In genomic region chr4:159368320-159368719, GRCh38 we compare ENCODE assay signal across 19 cellular contexts.
A peak's percentile ranks its signal among the peaks of the same experiment; 100 is the strongest.
DNase-seq lines count a peak whose midpoint lies in the region; ATAC-seq and TF ChIP-seq lines count a peak whose summit lies in the region.
"Had no signal": no experiment of that assay in that cellular context is flagged by ENCODE, and none has a peak within 500 bp of the region (broad histone marks: within the 10 kb centered on the region; RNA-seq: fewer than 3 reads in every experiment).

No MANE protein-coding gene starts in this region.

- DNase-seq in EL (peak; percentile 60), HT1080 (ENCODE audit: low read depth) (peak; percentile 41), SJSA1 (ENCODE audit: low read depth in 1 of 2, low spot score in 2 of 2) (no peak), kidney tubule cell (ENCODE audit: low spot score) (peak; percentile 50), mesothelial cell of epicardium (ENCODE audit: low spot score in 2 of 2, unreplicated experiment in 2 of 2) (no peak), MV-4-11 (lab: John Stamatoyannopoulos, UW) (no peak)
- no peak for DNase-seq in activated CD4-positive, alpha-beta T cell treated with anti-CD3 and anti-CD28 coated beads, Interleukin-2, amount 10 ng/mL, durations not matched to agents 7 days and 5 days
- DNase-seq: CD8-positive, alpha-beta memory T cell; DMS79 treated with DMSO at 0.1 percent for 48 hours; NCI-H1092 treated with DMSO at 0.1 percent for 48 hours; NCI-H2081 treated with DMSO at 0.1 percent for 48 hours; NCI-H524 treated with DMSO at 0.1 percent for 48 hours; SIG-M5 had no signal

- TF ChIP-seq CTCF in mesothelial cell of epicardium (IDR thresholded peaks at IDR 0.05; ENCODE audit: unreplicated experiment): no peak

- H3K9me3 ChIP-seq in SJSA1 (replicated peaks): no peaks in the 10 kb centered on the region
- H3K9me3 ChIP-seq: HAP-1 had no signal

- no peak overlapping the region for H3K4me3 Mint-ChIP-seq in mesothelial cell of epicardium
- H3K4me3 Mint-ChIP-seq in activated CD4-positive, alpha-beta T cell treated with anti-CD3 and anti-CD28 coated beads, Interleukin-2, amount 10 ng/mL, durations not matched to agents 7 days and 5 days: no peak overlapping the region
- H3K4me3 Mint-ChIP-seq: CD8-positive, alpha-beta memory T cell; T-helper 1 cell treated with Interleukin-12 subunit alpha and Interleukin-12 subunit beta and Interleukin-4 antibody, amounts not matched to agents 30 μg/mL and 1 μg/mL, for 36 hours had no signal

- H3K36me3 Mint-ChIP-seq in mesothelial cell of epicardium: peaks cover under 1% of the 10 kb centered on the region
- peaks cover under 1% of the 10 kb centered on the region for H3K36me3 Mint-ChIP-seq in activated CD4-positive, alpha-beta T cell treated with anti-CD3 and anti-CD28 coated beads, Interleukin-2, amount 10 ng/mL, durations not matched to agents 7 days and 5 days (ENCODE audit: low read depth)
- H3K36me3 Mint-ChIP-seq: CD8-positive, alpha-beta memory T cell had no signal

- CTCF ChIA-PET in activated CD4-positive, alpha-beta T cell treated with anti-CD3 and anti-CD28 coated beads, Interleukin-2, amount 10 ng/mL, durations not matched to agents 7 days and 5 days (lab: Charles Lee): interaction anchor here (1.7 kb wide), 1 partner anchor 10 kb away, joined by 4 read pairs; no protein-coding TSS in a partner anchor

- H3K27ac ChIP-seq in SJSA1: peak overlapping the region; percentile 79
- H3K27ac ChIP-seq: HL-60 had no signal

- no peak overlapping the region for H3K4me3 ChIP-seq in SJSA1
- H3K4me3 ChIP-seq: HAP-1, K562 had no signal

- H3K9me3 Mint-ChIP-seq in mesothelial cell of epicardium: peaks cover 23% of the 10 kb centered on the region
- no peaks in the 10 kb centered on the region for H3K9me3 Mint-ChIP-seq in activated CD4-positive, alpha-beta T cell treated with anti-CD3 and anti-CD28 coated beads, Interleukin-2, amount 10 ng/mL, durations not matched to agents 7 days and 5 days
- H3K9me3 Mint-ChIP-seq: T-helper 1 cell treated with Interleukin-12 subunit alpha and Interleukin-12 subunit beta and Interleukin-4 antibody, amounts not matched to agents 30 μg/mL and 1 μg/mL, for 36 hours had no signal

- no peak overlapping the region for H3K27ac Mint-ChIP-seq in mesothelial cell of epicardium
- no peak overlapping the region for H3K27ac Mint-ChIP-seq in activated CD4-positive, alpha-beta T cell treated with anti-CD3 and anti-CD28 coated beads, Interleukin-2, amount 10 ng/mL, durations not matched to agents 7 days and 5 days
- H3K27ac Mint-ChIP-seq: CD8-positive, alpha-beta memory T cell; T-helper 1 cell treated with Interleukin-12 subunit alpha and Interleukin-12 subunit beta and Interleukin-4 antibody, amounts not matched to agents 30 μg/mL and 1 μg/mL, for 36 hours had no signal

- POLR2A ChIA-PET in activated CD4-positive, alpha-beta T cell treated with anti-CD3 and anti-CD28 coated beads, Interleukin-2, amount 10 ng/mL, durations not matched to agents 7 days and 5 days (lab: Charles Lee): no interaction called here

- peaks cover 5% of the 10 kb centered on the region for H3K4me1 Mint-ChIP-seq in mesothelial cell of epicardium
- H3K4me1 Mint-ChIP-seq in activated CD4-positive, alpha-beta T cell treated with anti-CD3 and anti-CD28 coated beads, Interleukin-2, amount 10 ng/mL, durations not matched to agents 7 days and 5 days: no peaks in the 10 kb centered on the region
- H3K4me1 Mint-ChIP-seq: CD8-positive, alpha-beta memory T cell had no signal

- no peak for ATAC-seq in GM21576 (IDR thresholded peaks at IDR 0.05; ENCODE audit: unreplicated experiment)
- ATAC-seq: K562, Panc1 had no signal

- H3K27me3 ChIP-seq in SJSA1 (replicated peaks): no peaks in the 10 kb centered on the region

- H3K36me3 ChIP-seq in SJSA1: peaks cover 8% of the 10 kb centered on the region
- H3K36me3 ChIP-seq: HAP-1 had no signal

- H3K27me3 Mint-ChIP-seq in mesothelial cell of epicardium (ENCODE audit: low read depth): no peaks in the 10 kb centered on the region
- H3K27me3 Mint-ChIP-seq in activated CD4-positive, alpha-beta T cell treated with anti-CD3 and anti-CD28 coated beads, Interleukin-2, amount 10 ng/mL, durations not matched to agents 7 days and 5 days: peaks cover 6% of the 10 kb centered on the region

- H3K4me1 ChIP-seq in SJSA1 (replicated peaks): peaks cover 26% of the 10 kb centered on the region
- H3K4me1 ChIP-seq: HAP-1 had no signal

Comparison
In these comparisons a context has a peak if more than half of its experiments do, and no peak if none do; other contexts are left out.
1. DNase-seq: peak in EL (single experiment), HT1080 (single experiment) and kidney tubule cell (single experiment); none in SJSA1 (0 of 2), mesothelial cell of epicardium (0 of 2), MV-4-11 (single experiment) and activated CD4-positive, alpha-beta T cell treated with anti-CD3 and anti-CD28 coated beads, Interleukin-2, amount 10 ng/mL, durations not matched to agents 7 days and 5 days (single experiment).